In the genomic region with DNA sequence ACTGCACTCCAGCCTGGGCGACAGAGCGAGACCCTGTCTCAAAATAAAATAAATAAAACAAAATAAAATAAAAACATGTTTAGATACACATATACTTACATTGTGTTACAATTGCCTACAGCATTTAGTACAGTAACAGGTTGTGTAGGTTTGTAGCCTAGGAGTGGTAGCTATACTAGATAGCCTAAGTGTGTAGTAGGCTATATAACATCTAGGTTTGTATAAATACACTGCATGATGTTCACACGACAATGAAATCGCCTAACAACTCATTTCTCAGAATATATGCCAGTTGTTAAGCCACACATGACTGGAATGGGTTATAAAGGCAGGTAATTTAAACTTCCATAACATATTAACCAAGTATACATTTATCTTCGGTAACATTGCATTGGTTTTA, we compare ENCODE assay signal across 24 cellular contexts.
A peak's percentile ranks its signal among the peaks of the same experiment; 100 is the strongest.
DNase-seq lines count a peak whose midpoint lies in the region; ATAC-seq, FAIRE-seq and TF ChIP-seq lines count a peak whose summit lies in the region.
"Had no signal": no experiment of that assay in that cellular context is flagged by ENCODE, and none has a peak within 500 bp of the region (broad histone marks: within the 10 kb centered on the region; RNA-seq: fewer than 3 reads in every experiment).

No MANE protein-coding gene starts in this region.

- FAIRE-seq in HTR-8/SVneo (lab: Jason Lieb, UNC), result peak; percentile 60
- no peak for FAIRE-seq in K562 (lab: Jason Lieb, UNC)
- peak; percentile 65 for FAIRE-seq in urothelium cell line (lab: Jason Lieb, UNC)
- FAIRE-seq: GM12891 had no signal

- H3K27me3 ChIP-seq in K562 (ENCODE audit: control insufficient read depth in 2 of 2, insufficient read depth in 2 of 2, low read length in 2 of 2) (no peaks in the 10 kb centered on the region), neutrophil (no peaks in the 10 kb centered on the region)
- H3K27me3 ChIP-seq: MG63 had no signal

- H3K9me3 ChIP-seq in K562 (replicated peaks; ENCODE audit: control insufficient read depth, insufficient read depth, low read depth, low read length), result no peaks in the 10 kb centered on the region
- no peaks in the 10 kb centered on the region for H3K9me3 ChIP-seq in neutrophil
- H3K9me3 ChIP-seq: MG63 had no signal

- no peak for TF ChIP-seq RAD21 in K562 (CRISPR knock-in tag; conservative IDR thresholded peaks at IDR 0.05 in 1 of 2, IDR thresholded peaks at IDR 0.05 in 1 of 2)

- H3K4me3 ChIP-seq in K562, result no peak overlapping the region
- no peak overlapping the region for H3K4me3 ChIP-seq in neutrophil (ENCODE audit: low read depth in 1 of 2, low read length in 1 of 2)
- H3K4me3 ChIP-seq: MG63, SK-N-MC had no signal

- peak; percentile 14; the same call in 2 of the 3 replicates for ATAC-seq in K562
- ATAC-seq: HCT116 had no signal

- intact Hi-C loops in K562 (cut with micrococcal nuclease), result no loop called here

- CTCF ChIA-PET in K562 (lab: Yijun Ruan, JAX; ENCODE audit: low intra/inter-chr PET ratio), result no interaction called here

- TF ChIP-seq EP300 in K562 (IDR thresholded peaks at IDR 0.05; ENCODE audit: low read length), result no peak

- 91% methylated on average over 5 of the region's 5 CpGs for WGBS in K562 (ENCODE audit: insufficient coverage, low coverage, missing lambda C conversion rate)

- TF ChIP-seq CTCF in K562 (IDR thresholded peaks at IDR 0.05 in 2 of 3, conservative IDR thresholded peaks at IDR 0.05 in 1 of 3; ENCODE audit: insufficient read depth in 2 of 3, low read depth in 1 of 3, low read length in 3 of 3), result no peak
- TF ChIP-seq CTCF in neutrophil (IDR thresholded peaks at IDR 0.05), result no peak

- no peak overlapping the region; a peak in 1 of 4 replicates for H3K9ac ChIP-seq in K562 (ENCODE audit: insufficient read depth in 1 of 2, low read depth in 2 of 2, low read length in 2 of 2)

- no peak overlapping the region for H2AFZ ChIP-seq in K562 (ENCODE audit: low read depth, low read length)

- no peaks in the 10 kb centered on the region for H4K20me1 ChIP-seq in K562 (replicated peaks; ENCODE audit: control insufficient read depth, insufficient read depth, low read length)

- DNase-seq in HTR-8/SVneo (ENCODE audit: insufficient read length, low spot score) (no peak), K562 (ENCODE audit: extremely low read depth in 1 of 4, low spot score in 3 of 4) (no peak), urothelium cell line (ENCODE audit: low spot score) (no peak), NCI-H510A (lab: John Stamatoyannopoulos, UW) (no peak)
- DNase-seq in stimulated activated CD4-positive, alpha-beta T cell treated with anti-CD3 and anti-CD28 coated beads, Interleukin-2, amount 100 ng/mL, for 48 hours, result no peak
- no peak for DNase-seq in effector CD8-positive, alpha-beta T cell (lab: John Stamatoyannopoulos, UW)
- DNase-seq: CD8-positive, alpha-beta memory T cell; DMS 273 treated with DMSO at 0.1 percent for 48 hours; DMS79; EL; GF-D8; KBM-7; NCI-H1048; NCI-H1417; NCI-H1694; NCI-H2029 treated with DMSO at 0.1 percent for 48 hours; NCI-H446 treated with DMSO at 0.1 percent for 48 hours; NCI-H526 treated with DMSO at 0.1 percent for 48 hours; SHP77 treated with DMSO at 0.1 percent for 48 hours had no signal

- peak overlapping the region; percentile 94; the same call in 1 of the 3 replicates for H3K27ac ChIP-seq in K562 (ENCODE audit: extremely low read depth, low read depth, low read length)
- peak overlapping the region; percentile 54 for H3K27ac ChIP-seq in neutrophil

- H3K4me2 ChIP-seq in K562 (ENCODE audit: insufficient read depth, low read length), result no peak overlapping the region

- TF ChIP-seq POLR2A in K562 (conservative IDR thresholded peaks at IDR 0.05), result no peak

- no peaks in the 10 kb centered on the region for H3K9me1 ChIP-seq in K562 (ENCODE audit: control insufficient read depth, insufficient read depth, low read length)

- peaks cover 0 to 8% of the 10 kb centered on the region in 2 experiments; a peak in 4 of 5 replicates for H3K4me1 ChIP-seq in K562 (replicated peaks in 1 of 2; ENCODE audit: control insufficient read depth in 2 of 2, insufficient read depth in 2 of 2, low read length in 2 of 2)
- peaks cover 33 to 35% of the 10 kb centered on the region in 2 experiments for H3K4me1 ChIP-seq in neutrophil (ENCODE audit: control insufficient read depth in 1 of 2, insufficient read depth in 1 of 2, low read depth in 1 of 2, low read length in 1 of 2)

- BruUV-seq in K562 (replicated peaks; lab: Mats Ljungman, UMichigan), result no TSS peak

- POLR2A ChIA-PET in K562 (lab: Yijun Ruan, JAX), result interaction anchor here (1.0 kb wide), 1 partner anchor 28 kb away, joined by 4 read pairs; no protein-coding TSS in a partner anchor

- in situ Hi-C loops in K562 (cut with MboI), result no loop called here

- peaks cover 9% of the 10 kb centered on the region; the same call in 1 of the 3 replicates for H3K79me2 ChIP-seq in K562 (ENCODE audit: control insufficient read depth, insufficient read depth, low read length)

- no peaks in the 10 kb centered on the region; the same call in 2 of the 3 replicates for H3K36me3 ChIP-seq in K562 (ENCODE audit: control insufficient read depth, insufficient read depth, low read length)
- peaks cover 41% of the 10 kb centered on the region for H3K36me3 ChIP-seq in neutrophil

TF ChIP-seq in K562, 482 proteins besides CTCF, POLR2A, EP300 and RAD21 (continues in another document):
- no peak for TF ChIP-seq PCBP2 (IDR thresholded peaks at IDR 0.05; ENCODE audit: low read depth, low read length, poor library complexity, severe bottlenecking)
- no peak for TF ChIP-seq KAT2B (IDR thresholded peaks at IDR 0.05; ENCODE audit: low read depth, low read length)
- TF ChIP-seq, protein P1, sequence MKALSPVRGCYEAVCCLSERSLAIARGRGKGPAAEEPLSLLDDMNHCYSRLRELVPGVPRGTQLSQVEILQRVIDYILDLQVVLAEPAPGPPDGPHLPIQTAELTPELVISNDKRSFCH (CRISPR knock-in tag; IDR thresholded peaks at IDR 0.05), result no peak
- TF ChIP-seq, protein P1 (tag; IDR thresholded peaks at IDR 0.05), result no peak
- TF ChIP-seq, protein P2, sequence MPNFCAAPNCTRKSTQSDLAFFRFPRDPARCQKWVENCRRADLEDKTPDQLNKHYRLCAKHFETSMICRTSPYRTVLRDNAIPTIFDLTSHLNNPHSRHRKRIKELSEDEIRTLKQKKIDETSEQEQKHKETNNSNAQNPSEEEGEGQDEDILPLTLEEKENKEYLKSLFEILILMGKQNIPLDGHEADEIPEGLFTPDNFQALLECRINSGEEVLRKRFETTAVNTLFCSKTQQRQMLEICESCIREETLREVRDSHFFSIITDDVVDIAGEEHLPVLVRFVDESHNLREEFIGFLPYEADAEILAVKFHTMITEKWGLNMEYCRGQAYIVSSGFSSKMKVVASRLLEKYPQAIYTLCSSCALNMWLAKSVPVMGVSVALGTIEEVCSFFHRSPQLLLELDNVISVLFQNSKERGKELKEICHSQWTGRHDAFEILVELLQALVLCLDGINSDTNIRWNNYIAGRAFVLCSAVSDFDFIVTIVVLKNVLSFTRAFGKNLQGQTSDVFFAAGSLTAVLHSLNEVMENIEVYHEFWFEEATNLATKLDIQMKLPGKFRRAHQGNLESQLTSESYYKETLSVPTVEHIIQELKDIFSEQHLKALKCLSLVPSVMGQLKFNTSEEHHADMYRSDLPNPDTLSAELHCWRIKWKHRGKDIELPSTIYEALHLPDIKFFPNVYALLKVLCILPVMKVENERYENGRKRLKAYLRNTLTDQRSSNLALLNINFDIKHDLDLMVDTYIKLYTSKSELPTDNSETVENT (CRISPR knock-in tag; IDR thresholded peaks at IDR 0.05), result no peak
- TF ChIP-seq, protein P3, sequence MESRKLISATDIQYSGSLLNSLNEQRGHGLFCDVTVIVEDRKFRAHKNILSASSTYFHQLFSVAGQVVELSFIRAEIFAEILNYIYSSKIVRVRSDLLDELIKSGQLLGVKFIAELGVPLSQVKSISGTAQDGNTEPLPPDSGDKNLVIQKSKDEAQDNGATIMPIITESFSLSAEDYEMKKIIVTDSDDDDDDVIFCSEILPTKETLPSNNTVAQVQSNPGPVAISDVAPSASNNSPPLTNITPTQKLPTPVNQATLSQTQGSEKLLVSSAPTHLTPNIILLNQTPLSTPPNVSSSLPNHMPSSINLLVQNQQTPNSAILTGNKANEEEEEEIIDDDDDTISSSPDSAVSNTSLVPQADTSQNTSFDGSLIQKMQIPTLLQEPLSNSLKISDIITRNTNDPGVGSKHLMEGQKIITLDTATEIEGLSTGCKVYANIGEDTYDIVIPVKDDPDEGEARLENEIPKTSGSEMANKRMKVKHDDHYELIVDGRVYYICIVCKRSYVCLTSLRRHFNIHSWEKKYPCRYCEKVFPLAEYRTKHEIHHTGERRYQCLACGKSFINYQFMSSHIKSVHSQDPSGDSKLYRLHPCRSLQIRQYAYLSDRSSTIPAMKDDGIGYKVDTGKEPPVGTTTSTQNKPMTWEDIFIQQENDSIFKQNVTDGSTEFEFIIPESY (CRISPR knock-in tag; IDR thresholded peaks at IDR 0.05), result no peak
- no peak for TF ChIP-seq NRF1 (conservative IDR thresholded peaks at IDR 0.05 in 1 of 2, IDR thresholded peaks at IDR 0.05 in 1 of 2)
- no peak for TF ChIP-seq ZNF431 (CRISPR knock-in tag; IDR thresholded peaks at IDR 0.05)
- no peak for TF ChIP-seq ZNF77 (CRISPR knock-in tag; IDR thresholded peaks at IDR 0.05)
- TF ChIP-seq, protein P4, sequence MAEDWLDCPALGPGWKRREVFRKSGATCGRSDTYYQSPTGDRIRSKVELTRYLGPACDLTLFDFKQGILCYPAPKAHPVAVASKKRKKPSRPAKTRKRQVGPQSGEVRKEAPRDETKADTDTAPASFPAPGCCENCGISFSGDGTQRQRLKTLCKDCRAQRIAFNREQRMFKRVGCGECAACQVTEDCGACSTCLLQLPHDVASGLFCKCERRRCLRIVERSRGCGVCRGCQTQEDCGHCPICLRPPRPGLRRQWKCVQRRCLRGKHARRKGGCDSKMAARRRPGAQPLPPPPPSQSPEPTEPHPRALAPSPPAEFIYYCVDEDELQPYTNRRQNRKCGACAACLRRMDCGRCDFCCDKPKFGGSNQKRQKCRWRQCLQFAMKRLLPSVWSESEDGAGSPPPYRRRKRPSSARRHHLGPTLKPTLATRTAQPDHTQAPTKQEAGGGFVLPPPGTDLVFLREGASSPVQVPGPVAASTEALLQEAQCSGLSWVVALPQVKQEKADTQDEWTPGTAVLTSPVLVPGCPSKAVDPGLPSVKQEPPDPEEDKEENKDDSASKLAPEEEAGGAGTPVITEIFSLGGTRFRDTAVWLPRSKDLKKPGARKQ (CRISPR knock-in tag; IDR thresholded peaks at IDR 0.05), result no peak
- no peak for TF ChIP-seq ZNF23 (CRISPR knock-in tag; IDR thresholded peaks at IDR 0.05)
- TF ChIP-seq ZNF24 (IDR thresholded peaks at IDR 0.05), result no peak
